In the genomic region with DNA sequence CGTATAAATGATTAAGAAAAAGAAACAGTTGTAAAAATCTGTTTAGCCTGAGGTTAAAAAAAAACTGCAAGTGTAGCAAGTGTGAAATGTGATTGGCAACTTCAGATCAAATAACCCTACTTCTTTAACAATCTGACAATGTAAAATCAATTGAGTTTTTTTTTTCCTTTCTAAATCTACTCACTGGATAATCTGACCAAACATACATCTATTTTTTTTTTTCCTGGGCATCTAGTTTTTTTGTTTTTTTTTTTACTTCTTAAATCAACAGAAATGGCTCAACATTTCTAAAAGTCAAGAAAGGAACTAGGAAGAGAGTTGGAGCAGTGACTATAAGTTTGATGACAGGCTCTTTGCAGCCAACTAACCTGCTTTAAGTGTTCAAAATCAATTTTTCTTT, we compare ENCODE assay signal across 8 cellular contexts. TPM values are rescaled to one million over a fixed set of nuclear protein-coding genes. Genes with fewer than 3 reads are reported as not detected.
DNase-seq lines count a peak whose midpoint lies in the region; ATAC-seq and FAIRE-seq lines count a peak whose summit lies in the region.

No MANE protein-coding gene starts in this region.

- CTCF ChIA-PET in naive thymus-derived CD4-positive, alpha-beta T cell (lab: Charles Lee): interaction anchor here (0.6 to 2.7 kb wide), 5 partner anchors 37 to 111 kb away, joined by 3 to 16 read pairs (median 4); partner anchors contain the start of gene TRIM8

- DNase-seq in Karpas-422 (peak; percentile 68), small intestine (no peak)
- DNase-seq in central memory CD8-positive, alpha-beta T cell (ENCODE audit: low spot score in 2 of 2): no peak
- DNase-seq in naive thymus-derived CD4-positive, alpha-beta T cell: no peak
- no peak for DNase-seq in activated CD4-positive, CD25-positive, alpha-beta regulatory T cell (lab: John Stamatoyannopoulos, UW)

- peak overlapping the region; percentile 67; the same call in 1 of the 2 replicates for H3K27ac ChIP-seq in BLaER1
- H3K27ac ChIP-seq in Karpas-422 (ENCODE audit: low read length): peak overlapping the region; percentile 98
- H3K27ac ChIP-seq in naive thymus-derived CD4-positive, alpha-beta T cell (ENCODE audit: low read depth, low read length): peak overlapping the region; percentile 92
- peak overlapping the region in 1 of 2 donors; percentile 89 for H3K27ac ChIP-seq in small intestine (ENCODE audit: low read depth in 1 of 2, low read length in 1 of 2)

- H3K4me1 ChIP-seq in BLaER1 (peaks cover 61% of the 10 kb centered on the region), Karpas-422 (ENCODE audit: low read length) (peaks cover 68% of the 10 kb centered on the region), small intestine (ENCODE audit: control insufficient read depth in 2 of 2, insufficient read depth in 1 of 2, low read depth in 1 of 2, low read length in 1 of 2) (no peaks in the 10 kb centered on the region)
- H3K4me1 ChIP-seq in naive thymus-derived CD4-positive, alpha-beta T cell (ENCODE audit: control insufficient read depth in 2 of 2, insufficient read depth in 2 of 2, low read length in 2 of 2): peaks cover 4 to 18% of the 10 kb centered on the region in 2 donors

- POLR2A ChIA-PET in naive thymus-derived CD4-positive, alpha-beta T cell (lab: Charles Lee): interaction anchor here (0.6 to 5.8 kb wide), 11 partner anchors 36 to 1223 kb away, joined by 3 to 83 read pairs (median 4); partner anchors contain the start of genes CNNM2 and TRIM8

- H2AFZ ChIP-seq in Karpas-422 (ENCODE audit: low read length): no peak overlapping the region

- H3K27me3 Mint-ChIP-seq in central memory CD8-positive, alpha-beta T cell: no peaks in the 10 kb centered on the region
- no peaks in the 10 kb centered on the region for H3K27me3 Mint-ChIP-seq in naive thymus-derived CD4-positive, alpha-beta T cell

- H3K4me2 ChIP-seq in BLaER1 (peak overlapping the region; percentile 80), Karpas-422 (ENCODE audit: low read depth, low read length, poor library complexity, severe bottlenecking) (peak overlapping the region; percentile 90)

- H3K79me2 ChIP-seq in Karpas-422 (ENCODE audit: low read length): peaks cover 79% of the 10 kb centered on the region

- H3K9ac ChIP-seq in BLaER1 (peak overlapping the region; percentile 80), Karpas-422 (ENCODE audit: low read length) (peak overlapping the region; percentile 89)

- H3K4me3 ChIP-seq in BLaER1 (peak overlapping the region; percentile 92), Karpas-422 (ENCODE audit: low read length) (peak overlapping the region; percentile 98), small intestine (ENCODE audit: low read depth in 1 of 2, low read length in 2 of 2) (no peak overlapping the region)
- H3K4me3 ChIP-seq in naive thymus-derived CD4-positive, alpha-beta T cell (ENCODE audit: low read length): peak overlapping the region; percentile 98

- 57 to 76% (median 58%) methylated on average over 1 of the region's 1 CpG for WGBS in small intestine, 3 donors

- H3K9me3 Mint-ChIP-seq in central memory CD8-positive, alpha-beta T cell: no peaks in the 10 kb centered on the region
- no peaks in the 10 kb centered on the region for H3K9me3 Mint-ChIP-seq in naive thymus-derived CD4-positive, alpha-beta T cell

- intact Hi-C loops in naive thymus-derived CD4-positive, alpha-beta T cell (cut with micrococcal nuclease): loop anchor here (1.0 to 10.0 kb wide), 9 partner anchors 39 to 648 kb away; partner anchors contain the start of genes CNNM2 (in 1 of the 2), HPS6 (in 1 of the 2), NFKB2 (in 1 of the 2) and NOLC1 (in 1 of the 2)

- peak overlapping the region; percentile 93 for H3K27ac Mint-ChIP-seq in central memory CD8-positive, alpha-beta T cell (ENCODE audit: low read depth)
- H3K27ac Mint-ChIP-seq in naive thymus-derived CD4-positive, alpha-beta T cell: peak overlapping the region; percentile 66 to 94 (median 88)

- peaks cover 4% of the 10 kb centered on the region; the same call in 1 of the 2 replicates for H3K36me3 ChIP-seq in BLaER1
- peaks cover 10% of the 10 kb centered on the region for H3K36me3 ChIP-seq in Karpas-422 (ENCODE audit: insufficient read depth, low read length)
- peaks cover 0 to 5% (median 0%) of the 10 kb centered on the region in 3 experiments for H3K36me3 ChIP-seq in naive thymus-derived CD4-positive, alpha-beta T cell (ENCODE audit: control insufficient read depth in 2 of 3, insufficient read depth in 3 of 3, low read length in 3 of 3)
- no peaks in the 10 kb centered on the region for H3K36me3 ChIP-seq in small intestine (ENCODE audit: control insufficient read depth in 2 of 2, insufficient read depth in 2 of 2, low read length in 2 of 2)

- H3K27me3 ChIP-seq in BLaER1 (no peaks in the 10 kb centered on the region), Karpas-422 (ENCODE audit: low read length) (no peaks in the 10 kb centered on the region), small intestine (ENCODE audit: control insufficient read depth in 2 of 2, insufficient read depth in 2 of 2, low read length in 2 of 2) (no peaks in the 10 kb centered on the region)
- H3K27me3 ChIP-seq in naive thymus-derived CD4-positive, alpha-beta T cell (ENCODE audit: control insufficient read depth in 2 of 2, insufficient read depth in 2 of 2, low read length in 2 of 2): no peaks in the 10 kb centered on the region

- no peak for FAIRE-seq in small intestine (lab: Jason Lieb, UNC)

- ATAC-seq in central memory CD8-positive, alpha-beta T cell (replicated peaks; ENCODE audit: extremely low read depth, poor library complexity, severe bottlenecking): no peak
- ATAC-seq in naive thymus-derived CD4-positive, alpha-beta T cell: no peak
- ATAC-seq in HG02840 (IDR thresholded peaks at IDR 0.05; ENCODE audit: low FRiP score, unreplicated experiment) (no peak), HG03378 (IDR thresholded peaks at IDR 0.05; ENCODE audit: unreplicated experiment) (no peak)

- no peaks in the 10 kb centered on the region for H3K9me3 ChIP-seq in BLaER1
- H3K9me3 ChIP-seq in Karpas-422 (ENCODE audit: low read length): no peaks in the 10 kb centered on the region
- no peaks in the 10 kb centered on the region for H3K9me3 ChIP-seq in naive thymus-derived CD4-positive, alpha-beta T cell (ENCODE audit: control insufficient read depth in 2 of 3, low read length in 3 of 3)
- H3K9me3 ChIP-seq in small intestine (ENCODE audit: control insufficient read depth, low read depth): no peaks in the 10 kb centered on the region

- H3K9me2 ChIP-seq in Karpas-422 (replicated peaks; ENCODE audit: insufficient read depth, low read length): no peaks in the 10 kb centered on the region

- peaks cover 42% of the 10 kb centered on the region for H3K4me1 Mint-ChIP-seq in central memory CD8-positive, alpha-beta T cell
- H3K4me1 Mint-ChIP-seq in naive thymus-derived CD4-positive, alpha-beta T cell: peaks cover 23 to 43% (median 39%) of the 10 kb centered on the region in 7 donors

- peak overlapping the region; percentile 97 for H3K4me3 Mint-ChIP-seq in central memory CD8-positive, alpha-beta T cell
- peak overlapping the region; percentile 86 to 98 (median 94) for H3K4me3 Mint-ChIP-seq in naive thymus-derived CD4-positive, alpha-beta T cell

- 0 out of 2 replicates have a peak, but pooled peaks cover 7% of the 10 kb centered on the region for H4K20me1 ChIP-seq in BLaER1
- H4K20me1 ChIP-seq in Karpas-422 (ENCODE audit: insufficient read depth, low read depth, low read length): no peaks in the 10 kb centered on the region

- peaks cover 12% of the 10 kb centered on the region for H3K36me3 Mint-ChIP-seq in central memory CD8-positive, alpha-beta T cell (ENCODE audit: insufficient read depth)
- H3K36me3 Mint-ChIP-seq in naive thymus-derived CD4-positive, alpha-beta T cell: peaks cover 0 to 5% (median 2%) of the 10 kb centered on the region in 5 donors

RNA-seq across cellular contexts. Expression of gene ARL3, which starts 1.4 kb away (rescaled TPM):
- total RNA-seq in Karpas-422 (2014; rRNA removed; shearing (Covaris generic); ENCODE audit: low replicate concordance): 4.6 and 6.6 TPM in 2 replicates
- total RNA-seq in naive thymus-derived CD4-positive, alpha-beta T cell: 1 to 10 TPM; 1.3 to 5.1 (median 2.9) TPM
- polyA plus RNA-seq in naive thymus-derived CD4-positive, alpha-beta T cell: 1 to 10 TPM; 2.2 to 3.4 TPM
- 1 to 10 TPM; 3.4 to 8.3 (median 4.9) TPM for polyA plus RNA-seq in small intestine

RNA-seq across cellular contexts. Expression of gene SFXN2, which starts 1.6 kb away (rescaled TPM):
- 10.2 and 25.8 TPM in 2 replicates for total RNA-seq in Karpas-422 (2014; rRNA removed; shearing (Covaris generic); ENCODE audit: low replicate concordance)
- total RNA-seq in naive thymus-derived CD4-positive, alpha-beta T cell: 10 to 100 TPM; 11.6 to 32.1 (median 26.8) TPM
- 10 to 100 TPM; 11.4 to 17.5 TPM for polyA plus RNA-seq in naive thymus-derived CD4-positive, alpha-beta T cell
- polyA plus RNA-seq in small intestine: 10 to 100 TPM in 1 of 3 donors, 1 to 10 TPM in 2; 2.0 to 16.9 (median 4.9) TPM

RNA-seq across cellular contexts. Expression of gene WBP1L, which starts 30.9 kb away (rescaled TPM):
- total RNA-seq in Karpas-422 (2014; rRNA removed; shearing (Covaris generic); ENCODE audit: low replicate concordance): 34.8 and 43.0 TPM in 2 replicates
- 10 to 100 TPM; 20.5 to 37.9 (median 34.1) TPM for total RNA-seq in naive thymus-derived CD4-positive, alpha-beta T cell
- polyA plus RNA-seq in naive thymus-derived CD4-positive, alpha-beta T cell: 10 to 100 TPM; 19.4 to 30.3 TPM
- 10 to 100 TPM; 15.2 to 29.9 (median 16.8) TPM for polyA plus RNA-seq in small intestine

Comparison
In these comparisons a context has a peak if more than half of its experiments do, and no peak if none do; other contexts are left out.
1. H3K4me3 ChIP-seq: peak in BLaER1 (single experiment), Karpas-422 (single experiment) and naive thymus-derived CD4-positive, alpha-beta T cell (single experiment); none in small intestine (0 of 2).